In genomic region chr3:135141092-135141491, GRCh38 we compare ENCODE assay signal across 17 cellular contexts.
"Had no signal": no experiment of that assay in that cellular context is flagged by ENCODE, and none has a peak within 500 bp of the region (broad histone marks: within the 10 kb centered on the region; RNA-seq: fewer than 3 reads in every experiment).

No MANE protein-coding gene starts in this region.

- H3K9me3 ChIP-seq: adrenal gland, heart left ventricle, mucosa of descending colon, pancreas had no signal

- H3K27ac Mint-ChIP-seq: activated CD4-positive, alpha-beta memory T cell treated with anti-CD3 and anti-CD28 coated beads, Interleukin-2, amount 10 ng/mL, durations not matched to agents 7 days and 5 days; activated CD4-positive, alpha-beta T cell treated with anti-CD3 and anti-CD28 coated beads for 36 hours; activated naive CD4-positive, alpha-beta T cell treated with anti-CD3 and anti-CD28 coated beads, Interleukin-2, amount 50 U/mL, for 24 hours; naive thymus-derived CD4-positive, alpha-beta T cell; stimulated activated memory B cell treated with anti-CD40 and anti-IgM and Interleukin-4, amounts not matched to agents 10 μg/mL and 1 μg/mL and 100 μg/mL, for 72 hours; T-helper 1 cell treated with Interleukin-12 subunit alpha and Interleukin-12 subunit beta and Interleukin-4 antibody, amounts not matched to agents 30 μg/mL and 1 μg/mL, for 36 hours had no signal

- H3K27ac ChIP-seq: adrenal gland, foreskin keratinocyte, heart left ventricle, pancreas had no signal

- H3K27me3 ChIP-seq: adrenal gland, foreskin keratinocyte, heart left ventricle, pancreas had no signal

- H3K4me1 ChIP-seq: adrenal gland, foreskin keratinocyte, heart left ventricle, pancreas had no signal

- H3K4me3 Mint-ChIP-seq: activated CD4-positive, alpha-beta memory T cell treated with anti-CD3 and anti-CD28 coated beads, Interleukin-2, amount 10 ng/mL, durations not matched to agents 7 days and 5 days; activated CD4-positive, alpha-beta T cell treated with anti-CD3 and anti-CD28 coated beads for 36 hours; activated naive CD4-positive, alpha-beta T cell treated with anti-CD3 and anti-CD28 coated beads, Interleukin-2, amount 50 U/mL, for 24 hours; activated T-cell treated with anti-CD3 and anti-CD28 coated beads, Interleukin-2, amount 50 U/mL, for 4 hours; central memory CD8-positive, alpha-beta T cell; naive thymus-derived CD4-positive, alpha-beta T cell; stimulated activated memory B cell treated with anti-CD40 and anti-IgM and Interleukin-4, amounts not matched to agents 10 μg/mL and 1 μg/mL and 100 μg/mL, for 72 hours; T-helper 1 cell treated with Interleukin-12 subunit alpha and Interleukin-12 subunit beta and Interleukin-4 antibody, amounts not matched to agents 30 μg/mL and 1 μg/mL, for 36 hours had no signal

- DNase-seq: activated CD4-positive, alpha-beta memory T cell treated with anti-CD3 and anti-CD28 coated beads, Interleukin-2, amount 10 ng/mL, durations not matched to agents 7 days and 5 days; activated CD4-positive, alpha-beta T cell treated with anti-CD3 and anti-CD28 coated beads for 36 hours; activated effector memory CD4-positive, alpha-beta T cell treated with Interleukin-2 at 50 U/mL for 16 hours; activated T-cell treated with anti-CD3 and anti-CD28 coated beads, Interleukin-2, amount 50 U/mL, for 4 hours; adrenal gland; effector memory CD4-positive, alpha-beta T cell; foreskin keratinocyte; heart left ventricle; mucosa of descending colon; naive thymus-derived CD4-positive, alpha-beta T cell; pancreas; stimulated activated CD4-positive, alpha-beta T cell treated with anti-CD3 and anti-CD28 coated beads, Interleukin-2, amount 100 ng/mL, for 48 hours; trophoblast cell had no signal

- H3K27me3 Mint-ChIP-seq: activated CD4-positive, alpha-beta memory T cell treated with anti-CD3 and anti-CD28 coated beads, Interleukin-2, amount 10 ng/mL, durations not matched to agents 7 days and 5 days; activated CD4-positive, alpha-beta T cell treated with anti-CD3 and anti-CD28 coated beads for 36 hours; activated naive CD4-positive, alpha-beta T cell treated with anti-CD3 and anti-CD28 coated beads, Interleukin-2, amount 50 U/mL, for 24 hours had no signal

- H3K4me1 Mint-ChIP-seq: activated CD4-positive, alpha-beta memory T cell treated with anti-CD3 and anti-CD28 coated beads, Interleukin-2, amount 10 ng/mL, durations not matched to agents 7 days and 5 days; activated CD4-positive, alpha-beta T cell treated with anti-CD3 and anti-CD28 coated beads for 36 hours; activated naive CD4-positive, alpha-beta T cell treated with anti-CD3 and anti-CD28 coated beads, Interleukin-2, amount 50 U/mL, for 24 hours; central memory CD8-positive, alpha-beta T cell; stimulated activated memory B cell treated with anti-CD40 and anti-IgM and Interleukin-4, amounts not matched to agents 10 μg/mL and 1 μg/mL and 100 μg/mL, for 72 hours had no signal

- H3K9me3 Mint-ChIP-seq: activated CD4-positive, alpha-beta memory T cell treated with anti-CD3 and anti-CD28 coated beads, Interleukin-2, amount 10 ng/mL, durations not matched to agents 7 days and 5 days; activated naive CD4-positive, alpha-beta T cell treated with anti-CD3 and anti-CD28 coated beads, Interleukin-2, amount 50 U/mL, for 24 hours; activated T-cell treated with anti-CD3 and anti-CD28 coated beads, Interleukin-2, amount 50 U/mL, for 4 hours; stimulated activated memory B cell treated with anti-CD40 and anti-IgM and Interleukin-4, amounts not matched to agents 10 μg/mL and 1 μg/mL and 100 μg/mL, for 72 hours; T-helper 1 cell treated with Interleukin-12 subunit alpha and Interleukin-12 subunit beta and Interleukin-4 antibody, amounts not matched to agents 30 μg/mL and 1 μg/mL, for 36 hours had no signal

- H3K36me3 Mint-ChIP-seq: activated naive CD4-positive, alpha-beta T cell treated with anti-CD3 and anti-CD28 coated beads, Interleukin-2, amount 50 U/mL, for 24 hours; naive thymus-derived CD4-positive, alpha-beta T cell; stimulated activated memory B cell treated with anti-CD40 and anti-IgM and Interleukin-4, amounts not matched to agents 10 μg/mL and 1 μg/mL and 100 μg/mL, for 72 hours had no signal

- H3K36me3 ChIP-seq: adrenal gland, heart left ventricle, pancreas had no signal

- H3K4me3 ChIP-seq: adrenal gland, heart left ventricle, mucosa of descending colon, pancreas had no signal

- ATAC-seq: activated CD4-positive, alpha-beta T cell treated with anti-CD3 and anti-CD28 coated beads for 36 hours; activated T-cell treated with anti-CD3 and anti-CD28 coated beads, Interleukin-2, amount 50 U/mL, for 4 hours; foreskin keratinocyte; heart left ventricle; mucosa of descending colon; naive thymus-derived CD4-positive, alpha-beta T cell; pancreas; stimulated activated memory B cell treated with anti-CD40 and anti-IgM and Interleukin-4, amounts not matched to agents 10 μg/mL and 1 μg/mL and 100 μg/mL, for 72 hours had no signal
